ENCODE assay signal across 21 cellular contexts in the genomic region with DNA sequence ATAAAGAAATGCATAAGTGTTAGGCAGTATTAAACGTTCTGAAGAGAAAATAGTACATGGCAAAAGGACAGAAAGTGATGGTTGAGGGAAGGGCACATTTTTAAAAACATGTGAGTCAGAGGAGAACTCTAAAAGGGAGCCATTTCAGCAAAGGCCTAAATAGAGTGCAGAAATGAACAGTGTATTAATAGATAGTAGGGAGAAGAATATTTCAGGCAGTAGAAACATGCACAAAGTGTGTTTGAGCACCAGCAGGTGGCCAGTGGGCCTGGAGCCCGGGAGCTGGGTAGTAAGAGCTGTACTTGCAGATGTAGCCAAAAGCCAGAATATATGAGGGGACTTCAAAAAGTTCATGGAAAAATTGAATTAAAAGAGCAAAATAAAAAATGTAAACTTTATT.
DNase-seq lines count a peak whose midpoint lies in the region; ATAC-seq and TF ChIP-seq lines count a peak whose summit lies in the region.
"Had no signal": no experiment of that assay in that cellular context is flagged by ENCODE, and none has a peak within 500 bp of the region (broad histone marks: within the 10 kb centered on the region; RNA-seq: fewer than 3 reads in every experiment).

No MANE protein-coding gene starts in this region.

- no peaks in the 10 kb centered on the region for H3K79me2 ChIP-seq in GM23338 (replicated peaks; ENCODE audit: insufficient read depth)

- no peak for DNase-seq in ascending aorta (ENCODE audit: low spot score in 2 of 2)
- DNase-seq in chondrocyte (ENCODE audit: low spot score), result no peak
- DNase-seq in lower lobe of right lung, result peak; percentile 41
- no peak for DNase-seq in thoracic aorta (ENCODE audit: low spot score)
- no peak for DNase-seq in GM23338 (ENCODE audit: low spot score)
- DNase-seq in CD8-positive, alpha-beta memory T cell, result no peak
- no peak for DNase-seq in DMS 273 (lab: John Stamatoyannopoulos, UW; ENCODE audit: unreplicated experiment)
- DNase-seq: CD4-positive, alpha-beta memory T cell; DMS79 treated with DMSO at 0.1 percent for 48 hours; HCEC 1CT; Kasumi-1; NCI-H1417; NCI-H2029; NCI-H2171 treated with DMSO at 0.1 percent for 48 hours; NCI-H748 treated with DMSO at 0.1 percent for 48 hours; PC-3 had no signal

- H3K9me3 Mint-ChIP-seq in chondrocyte (ENCODE audit: low read depth) (peaks cover 3% of the 10 kb centered on the region), GM23338 (no peaks in the 10 kb centered on the region)
- peaks cover 3 to 8% (median 6%) of the 10 kb centered on the region in 5 donors for H3K9me3 Mint-ChIP-seq in CD8-positive, alpha-beta memory T cell

- peaks cover 0 to 11% of the 10 kb centered on the region in 2 donors for H3K4me1 ChIP-seq in ascending aorta
- H3K4me1 ChIP-seq in lower lobe of right lung, result no peaks in the 10 kb centered on the region
- peaks cover 3 to 21% of the 10 kb centered on the region in 2 donors for H3K4me1 ChIP-seq in thoracic aorta (ENCODE audit: control insufficient read depth in 1 of 2, low read depth in 2 of 2)
- peaks cover 8% of the 10 kb centered on the region; the same call in 1 of the 2 replicates for H3K4me1 ChIP-seq in GM23338 (ENCODE audit: insufficient read depth)
- no peaks in the 10 kb centered on the region for H3K4me1 ChIP-seq in CD8-positive, alpha-beta memory T cell (ENCODE audit: insufficient read depth, low read length)

- no peak overlapping the region for H2AFZ ChIP-seq in GM23338

- H3K27me3 ChIP-seq in ascending aorta (no peaks in the 10 kb centered on the region), lower lobe of right lung (ENCODE audit: low read depth) (no peaks in the 10 kb centered on the region), thoracic aorta (replicated peaks; ENCODE audit: insufficient read depth) (no peaks in the 10 kb centered on the region), GM23338 (ENCODE audit: insufficient read depth) (no peaks in the 10 kb centered on the region)
- H3K27me3 ChIP-seq in CD8-positive, alpha-beta memory T cell (ENCODE audit: insufficient read depth, low read length, poor library complexity, severe bottlenecking), result no peaks in the 10 kb centered on the region
- H3K27me3 ChIP-seq: SJSA1 had no signal

- no peaks in the 10 kb centered on the region for H3F3A ChIP-seq in GM23338 (replicated peaks; ENCODE audit: low read depth)

- no peaks in the 10 kb centered on the region for H3K36me3 ChIP-seq in ascending aorta
- no peaks in the 10 kb centered on the region for H3K36me3 ChIP-seq in lower lobe of right lung
- H3K36me3 ChIP-seq in thoracic aorta, result no peaks in the 10 kb centered on the region
- no peaks in the 10 kb centered on the region; the same call in 1 of the 2 replicates for H3K36me3 ChIP-seq in GM23338 (ENCODE audit: insufficient read depth)
- no peaks in the 10 kb centered on the region for H3K36me3 ChIP-seq in CD8-positive, alpha-beta memory T cell (ENCODE audit: insufficient read depth, low read length)
- H3K36me3 ChIP-seq: SJSA1 had no signal

- no peaks in the 10 kb centered on the region for H3K27me3 Mint-ChIP-seq in chondrocyte (ENCODE audit: low read depth)
- no peaks in the 10 kb centered on the region for H3K27me3 Mint-ChIP-seq in GM23338 (ENCODE audit: insufficient read depth, low read depth, poor library complexity)
- H3K27me3 Mint-ChIP-seq in CD8-positive, alpha-beta memory T cell, result no peaks in the 10 kb centered on the region
- H3K27me3 Mint-ChIP-seq: CD4-positive, alpha-beta memory T cell; IgD-negative memory B cell had no signal

- no peaks in the 10 kb centered on the region; the same call in none of the 2 replicates for H3K9me2 ChIP-seq in GM23338 (ENCODE audit: insufficient read depth)

- peak overlapping the region; percentile 7 for H3K27ac Mint-ChIP-seq in chondrocyte (ENCODE audit: unreplicated experiment)
- no peak overlapping the region for H3K27ac Mint-ChIP-seq in GM23338
- H3K27ac Mint-ChIP-seq in CD8-positive, alpha-beta memory T cell, result no peak overlapping the region
- H3K27ac Mint-ChIP-seq: CD4-positive, alpha-beta memory T cell had no signal

- no peak overlapping the region for H3K4me3 ChIP-seq in ascending aorta
- no peak overlapping the region for H3K4me3 ChIP-seq in lower lobe of right lung
- no peak overlapping the region for H3K4me3 ChIP-seq in thoracic aorta
- no peak overlapping the region for H3K4me3 ChIP-seq in GM23338
- no peak overlapping the region for H3K4me3 ChIP-seq in CD8-positive, alpha-beta memory T cell (ENCODE audit: low read length)
- H3K4me3 ChIP-seq: GM12878, SJSA1 had no signal

- CTCF ChIA-PET in CD8-positive, alpha-beta memory T cell (lab: Charles Lee), result no interaction called here

- intact Hi-C loops in ascending aorta (cut with DNase I), result no loop called here
- intact Hi-C loops in lower lobe of right lung (cut with DNase I), result no loop called here

- ATAC-seq in lower lobe of right lung (no peak), thoracic aorta (ENCODE audit: insufficient number of reproducible peaks, low FRiP score, low read depth) (peak; percentile 68), GM23338 (no peak)
- ATAC-seq: GM12878, PC-3 had no signal

- TF ChIP-seq CTCF in ascending aorta (IDR thresholded peaks at IDR 0.05) (peak in 1 of 3 experiments; percentile 5), chondrocyte (IDR thresholded peaks at IDR 0.05) (peak; percentile 66), lower lobe of right lung (IDR thresholded peaks at IDR 0.05) (no peak), thoracic aorta (IDR thresholded peaks at IDR 0.05) (no peak), GM23338 (conservative IDR thresholded peaks at IDR 0.05; ENCODE audit: low read depth in 2 of 2) (no peak)

- H3K27ac ChIP-seq in ascending aorta (peak overlapping the region; percentile 50 to 71), lower lobe of right lung (no peak overlapping the region), thoracic aorta (peak overlapping the region; percentile 45 to 56), GM23338 (ENCODE audit: low read depth) (no peak overlapping the region)
- no peak overlapping the region for H3K27ac ChIP-seq in CD8-positive, alpha-beta memory T cell (ENCODE audit: low read depth, low read length)
- H3K27ac ChIP-seq: HL-60, RWPE1, SJSA1 had no signal

- H3K4me1 Mint-ChIP-seq in chondrocyte (ENCODE audit: low read depth) (peaks cover 29% of the 10 kb centered on the region), GM23338 (peaks cover 5% of the 10 kb centered on the region)
- H3K4me1 Mint-ChIP-seq in CD8-positive, alpha-beta memory T cell, result no peaks in the 10 kb centered on the region
- H3K4me1 Mint-ChIP-seq: CD4-positive, alpha-beta memory T cell; IgD-negative memory B cell had no signal

- H3K9me3 ChIP-seq in ascending aorta (no peaks in the 10 kb centered on the region), lower lobe of right lung (no peaks in the 10 kb centered on the region), thoracic aorta (no peaks in the 10 kb centered on the region)
- H3K9me3 ChIP-seq in CD8-positive, alpha-beta memory T cell (ENCODE audit: low read length), result no peaks in the 10 kb centered on the region
- H3K9me3 ChIP-seq: SJSA1 had no signal

- POLR2A ChIA-PET in CD8-positive, alpha-beta memory T cell (lab: Charles Lee), result no interaction called here

- no peak overlapping the region for H3K4me3 Mint-ChIP-seq in chondrocyte (ENCODE audit: unreplicated experiment)
- no peak overlapping the region for H3K4me3 Mint-ChIP-seq in GM23338
- no peak overlapping the region for H3K4me3 Mint-ChIP-seq in CD8-positive, alpha-beta memory T cell
- H3K4me3 Mint-ChIP-seq: CD4-positive, alpha-beta memory T cell; IgD-negative memory B cell had no signal

- no peaks in the 10 kb centered on the region for H3K36me3 Mint-ChIP-seq in chondrocyte (ENCODE audit: low read depth)
- H3K36me3 Mint-ChIP-seq in GM23338 (ENCODE audit: low read depth), result no peaks in the 10 kb centered on the region
- no peaks in the 10 kb centered on the region for H3K36me3 Mint-ChIP-seq in CD8-positive, alpha-beta memory T cell
- H3K36me3 Mint-ChIP-seq: CD4-positive, alpha-beta memory T cell; IgD-negative memory B cell had no signal

- no peak overlapping the region for H3K4me2 ChIP-seq in GM23338

- H4K20me1 ChIP-seq in GM23338 (replicated peaks; ENCODE audit: insufficient read depth), result no peaks in the 10 kb centered on the region

TF ChIP-seq in GM23338, 12 proteins besides CTCF, POLR2A, EP300 and RAD21:
- TF ChIP-seq CREB1 (CRISPR knock-in tag; IDR thresholded peaks at IDR 0.05; ENCODE audit: low read depth) (no peak), ETS1 (IDR thresholded peaks at IDR 0.05) (no peak)

Comparison
In these comparisons a context has a peak if more than half of its experiments do, and no peak if none do; other contexts are left out.
1. H3K27ac ChIP-seq: peak in ascending aorta (2 of 2) and thoracic aorta (2 of 2); none in lower lobe of right lung (single experiment), GM23338 (single experiment) and CD8-positive, alpha-beta memory T cell (single experiment).